Comparison of ENCODE assay signal across 13 cellular contexts in genomic region chr2:54454548-54454921, GRCh38. TPM values are rescaled to one million over a fixed set of nuclear protein-coding genes. Genes with fewer than 3 reads are reported as not detected.
DNase-seq lines count a peak whose midpoint lies in the region; ATAC-seq, FAIRE-seq and TF ChIP-seq lines count a peak whose summit lies in the region.
"Had no signal": no experiment of that assay in that cellular context is flagged by ENCODE, and none has a peak within 500 bp of the region (broad histone marks: within the 10 kb centered on the region; RNA-seq: fewer than 3 reads in every experiment).

No MANE protein-coding gene starts in this region.

- H4K20me1 ChIP-seq in MM.1S (ENCODE audit: insufficient read depth, low read length) (no peaks in the 10 kb centered on the region), endothelial cell of umbilical vein (replicated peaks; ENCODE audit: control insufficient read depth, extremely low read depth, insufficient read depth, low read length) (peaks cover 6% of the 10 kb centered on the region)

- H3F3A ChIP-seq in MM.1S (ENCODE audit: insufficient read depth, low read length), result peaks cover 13% of the 10 kb centered on the region

- no peak overlapping the region for H3K9ac ChIP-seq in MM.1S (ENCODE audit: low read length)
- H3K9ac ChIP-seq in endothelial cell of umbilical vein (replicated peaks; ENCODE audit: extremely low read depth, insufficient read depth, low read length), result no peak overlapping the region
- no peak overlapping the region for H3K9ac ChIP-seq in parathyroid adenoma

- dilution Hi-C loops in endothelial cell of umbilical vein (cut with MboI; ENCODE audit: extremely low pct_ligation_motif_present, low sequenced_read_pairs), result no loop called here

- H3K4me3 Mint-ChIP-seq in CD4-positive, CD25-positive, alpha-beta regulatory T cell, result peak overlapping the region in 3 of 4 donors; percentile 45 to 79 (median 61)
- H3K4me3 Mint-ChIP-seq in activated T-cell treated with anti-CD3 and anti-CD28 coated beads, Interleukin-2, amount 50 U/mL, for 4 hours, result no peak overlapping the region

- no TSS peak for BruUV-seq in endothelial cell of umbilical vein (replicated peaks; lab: Mats Ljungman, UMichigan)

- peak overlapping the region; percentile 94 for H2AFZ ChIP-seq in MM.1S (ENCODE audit: low read length)
- H2AFZ ChIP-seq in endothelial cell of umbilical vein (ENCODE audit: low read depth, low read length), result no peak overlapping the region
- H2AFZ ChIP-seq in parathyroid adenoma, result peak overlapping the region; percentile 99

- no peaks in the 10 kb centered on the region for H3K9me3 ChIP-seq in CD4-positive, CD25-positive, alpha-beta regulatory T cell (ENCODE audit: control insufficient read depth in 2 of 2, low read length in 2 of 2)
- H3K9me3 ChIP-seq in MM.1S (replicated peaks; ENCODE audit: insufficient read depth, low read length) (no peaks in the 10 kb centered on the region), endothelial cell of umbilical vein (replicated peaks; ENCODE audit: control insufficient read depth, insufficient read depth, low read length) (no peaks in the 10 kb centered on the region), parathyroid adenoma (ENCODE audit: control insufficient read depth, low read length) (no peaks in the 10 kb centered on the region)

- no peak for ATAC-seq in CD4-positive, CD25-positive, alpha-beta regulatory T cell (ENCODE audit: low read depth in 2 of 2)
- ATAC-seq in GM21515 (IDR thresholded peaks at IDR 0.05; ENCODE audit: unreplicated experiment) (no peak), GM19463 (IDR thresholded peaks at IDR 0.05; ENCODE audit: unreplicated experiment) (no peak), GM19467 (IDR thresholded peaks at IDR 0.05; ENCODE audit: unreplicated experiment) (no peak)
- ATAC-seq in activated T-cell treated with anti-CD3 and anti-CD28 coated beads, Interleukin-2, amount 50 U/mL, for 4 hours, result no peak

- TF ChIP-seq CTCF in MM.1S (IDR thresholded peaks at IDR 0.05; ENCODE audit: low read length) (no peak), endothelial cell of umbilical vein (IDR thresholded peaks at IDR 0.05; ENCODE audit: extremely low read depth in 1 of 2, insufficient read depth in 1 of 2, low read depth in 1 of 2, low read length in 2 of 2) (no peak), parathyroid adenoma (IDR thresholded peaks at IDR 0.05) (no peak)

- H3K36me3 Mint-ChIP-seq in CD4-positive, CD25-positive, alpha-beta regulatory T cell, result no peaks in the 10 kb centered on the region
- H3K36me3 Mint-ChIP-seq in activated T-cell treated with anti-CD3 and anti-CD28 coated beads, Interleukin-2, amount 50 U/mL, for 4 hours (ENCODE audit: insufficient read depth), result no peaks in the 10 kb centered on the region

- no peak for FAIRE-seq in endothelial cell of umbilical vein (lab: Jason Lieb, UNC)

- H3K4me1 Mint-ChIP-seq in CD4-positive, CD25-positive, alpha-beta regulatory T cell, result peaks cover 0 to 26% (median 13%) of the 10 kb centered on the region in 4 donors
- H3K4me1 Mint-ChIP-seq in activated T-cell treated with anti-CD3 and anti-CD28 coated beads, Interleukin-2, amount 50 U/mL, for 4 hours (ENCODE audit: low read depth), result peaks cover 15% of the 10 kb centered on the region

- H3K4me3 ChIP-seq in CD4-positive, CD25-positive, alpha-beta regulatory T cell (ENCODE audit: low read depth, low read length), result no peak overlapping the region
- H3K4me3 ChIP-seq in MM.1S (ENCODE audit: low read length), result no peak overlapping the region
- no peak overlapping the region for H3K4me3 ChIP-seq in endothelial cell of umbilical vein (replicated peaks in 1 of 3; ENCODE audit: insufficient read depth in 1 of 3, low read depth in 1 of 3, low read length in 3 of 3)
- H3K4me3 ChIP-seq in parathyroid adenoma (ENCODE audit: low read depth, low read length), result no peak overlapping the region

- no peaks in the 10 kb centered on the region for H3K9me1 ChIP-seq in endothelial cell of umbilical vein (replicated peaks; ENCODE audit: control insufficient read depth, extremely low read depth, insufficient read depth, low read length)

- H3K27me3 ChIP-seq in CD4-positive, CD25-positive, alpha-beta regulatory T cell (ENCODE audit: control insufficient read depth, insufficient read depth, low read length), result peaks cover 20% of the 10 kb centered on the region
- H3K27me3 ChIP-seq in MM.1S (replicated peaks; ENCODE audit: insufficient read depth, low read length) (no peaks in the 10 kb centered on the region), endothelial cell of umbilical vein (ENCODE audit: control insufficient read depth in 2 of 2, insufficient read depth in 2 of 2, low read length in 2 of 2) (no peaks in the 10 kb centered on the region), parathyroid adenoma (ENCODE audit: control insufficient read depth, insufficient read depth, low read length) (no peaks in the 10 kb centered on the region)

- POLR2A ChIA-PET in endothelial cell of umbilical vein (lab: Charles Lee), result no interaction called here

- CTCF ChIA-PET in endothelial cell of umbilical vein (lab: Charles Lee), result no interaction called here

- peak overlapping the region; percentile 97 for H3K4me2 ChIP-seq in MM.1S (ENCODE audit: low read depth, low read length)
- H3K4me2 ChIP-seq in endothelial cell of umbilical vein (ENCODE audit: insufficient read depth, low read length), result peak overlapping the region; percentile 78
- H3K4me2 ChIP-seq in parathyroid adenoma (ENCODE audit: low read length), result no peak overlapping the region

- H3K4me1 ChIP-seq in CD4-positive, CD25-positive, alpha-beta regulatory T cell (ENCODE audit: control insufficient read depth, insufficient read depth, low read length, poor library complexity, severe bottlenecking), result peaks cover 9% of the 10 kb centered on the region
- H3K4me1 ChIP-seq in MM.1S (ENCODE audit: low read length) (peaks cover 11% of the 10 kb centered on the region; the same call in 1 of the 2 replicates), endothelial cell of umbilical vein (ENCODE audit: control insufficient read depth, extremely low read depth, insufficient read depth, low read length) (peaks cover 27% of the 10 kb centered on the region), parathyroid adenoma (peaks cover 13% of the 10 kb centered on the region)

- intact Hi-C loops in endothelial cell of umbilical vein (cut with micrococcal nuclease), result loop anchor here (10.0 kb wide), 1 partner anchor 490 kb away; no protein-coding TSS in a partner anchor

- H3K9me3 Mint-ChIP-seq in CD4-positive, CD25-positive, alpha-beta regulatory T cell, result peaks cover 0 to 2% (median 0%) of the 10 kb centered on the region in 7 donors
- H3K9me3 Mint-ChIP-seq in activated T-cell treated with anti-CD3 and anti-CD28 coated beads, Interleukin-2, amount 50 U/mL, for 4 hours, result no peaks in the 10 kb centered on the region
- H3K9me3 Mint-ChIP-seq: activated T-cell treated with anti-CD3 and anti-CD28 coated beads, Interleukin-2, amount 50 U/mL, for 24 hours had no signal

- no peak for DNase-seq in CD4-positive, CD25-positive, alpha-beta regulatory T cell
- no peak for DNase-seq in MM.1S
- no peak for DNase-seq in endothelial cell of umbilical vein (ENCODE audit: low read depth, low spot score)
- no peak for DNase-seq in activated T-cell treated with anti-CD3 and anti-CD28 coated beads, Interleukin-2, amount 50 U/mL, for 4 hours
- DNase-seq: activated T-cell treated with anti-CD3 and anti-CD28 coated beads, Interleukin-2, amount 50 U/mL, for 24 hours; cerebellar nuclear complex; KBM-7; NCI-H748 treated with DMSO at 0.1 percent for 48 hours had no signal

- H3K36me3 ChIP-seq in CD4-positive, CD25-positive, alpha-beta regulatory T cell (ENCODE audit: control insufficient read depth, insufficient read depth, low read length), result no peaks in the 10 kb centered on the region
- H3K36me3 ChIP-seq in MM.1S (replicated peaks; ENCODE audit: insufficient read depth, low read length), result no peaks in the 10 kb centered on the region
- no peaks in the 10 kb centered on the region for H3K36me3 ChIP-seq in endothelial cell of umbilical vein (ENCODE audit: control insufficient read depth in 2 of 2, extremely low read depth in 1 of 2, insufficient read depth in 2 of 2, low read length in 2 of 2)
- no peaks in the 10 kb centered on the region for H3K36me3 ChIP-seq in parathyroid adenoma (ENCODE audit: control insufficient read depth, insufficient read depth, low read length)

- TF ChIP-seq POLR2A in endothelial cell of umbilical vein (IDR thresholded peaks at IDR 0.05; ENCODE audit: low read depth, low read length), result no peak

- H3K79me2 ChIP-seq in MM.1S (ENCODE audit: low read length) (peaks cover 13% of the 10 kb centered on the region), endothelial cell of umbilical vein (ENCODE audit: control insufficient read depth, insufficient read depth, low read length) (peaks cover 25% of the 10 kb centered on the region), parathyroid adenoma (peaks cover 18% of the 10 kb centered on the region)

- no peaks in the 10 kb centered on the region for H3K9me2 ChIP-seq in MM.1S (replicated peaks; ENCODE audit: insufficient read depth, low read length)

- H3K27ac ChIP-seq in CD4-positive, CD25-positive, alpha-beta regulatory T cell (ENCODE audit: insufficient read depth, low read length, poor library complexity, severe bottlenecking), result no peak overlapping the region
- H3K27ac ChIP-seq in MM.1S (ENCODE audit: low read length), result no peak overlapping the region
- H3K27ac ChIP-seq in endothelial cell of umbilical vein (ENCODE audit: insufficient read depth, low read depth, low read length), result no peak overlapping the region
- peak overlapping the region; percentile 98 for H3K27ac ChIP-seq in parathyroid adenoma
- H3K27ac ChIP-seq: C4-2B had no signal

- peaks cover 51% of the 10 kb centered on the region for H3K27me3 Mint-ChIP-seq in CD4-positive, CD25-positive, alpha-beta regulatory T cell
- peaks cover 39% of the 10 kb centered on the region for H3K27me3 Mint-ChIP-seq in activated T-cell treated with anti-CD3 and anti-CD28 coated beads, Interleukin-2, amount 50 U/mL, for 4 hours (ENCODE audit: low read depth)

- no peak overlapping the region for H3K27ac Mint-ChIP-seq in CD4-positive, CD25-positive, alpha-beta regulatory T cell
- H3K27ac Mint-ChIP-seq: activated T-cell treated with anti-CD3 and anti-CD28 coated beads, Interleukin-2, amount 50 U/mL, for 24 hours had no signal

RNA-seq across cellular contexts. Expression of gene SPTBN1, which starts 1.6 kb away (rescaled TPM):
- 182 TPM for total RNA-seq in CD4-positive, CD25-positive, alpha-beta regulatory T cell
- 10 to 100 TPM in 3 of 4 donors, 1 to 10 TPM in 1; 10.0 to 21.0 (median 19.2) TPM for polyA plus RNA-seq in CD4-positive, CD25-positive, alpha-beta regulatory T cell
- total RNA-seq in endothelial cell of umbilical vein, result 320 and 328 TPM in 2 replicates
- 49.1 and 63.3 TPM in 2 replicates for polyA plus RNA-seq in endothelial cell of umbilical vein
- 38.1 and 40.3 TPM in 2 replicates for polyA plus RNA-seq in endothelial cell of umbilical vein (2011; cell fraction: cytosol; rRNA removed)
- 600 and 687 TPM in 2 replicates for polyA plus RNA-seq in endothelial cell of umbilical vein (2011; cell fraction: nucleus; rRNA removed)
- polyA plus RNA-seq in endothelial cell of umbilical vein (2012), result 196 and 207 TPM in 2 replicates
- 232 and 261 TPM in 2 replicates for polyA minus RNA-seq in endothelial cell of umbilical vein
- polyA minus RNA-seq in endothelial cell of umbilical vein (2011; cell fraction: cytosol; rRNA and poly(A)+ RNA removed), result 23.1 TPM
- 636 and 685 TPM in 2 replicates for polyA minus RNA-seq in endothelial cell of umbilical vein (2011; cell fraction: nucleus; rRNA and poly(A)+ RNA removed)
- 10 to 100 TPM; 23.4 to 27.9 (median 24.0) TPM for total RNA-seq in activated T-cell treated with anti-CD3 and anti-CD28 coated beads, Interleukin-2, amount 50 U/mL, for 4 hours
